Comparison of ENCODE assay signal across 33 cellular contexts in the genomic region with DNA sequence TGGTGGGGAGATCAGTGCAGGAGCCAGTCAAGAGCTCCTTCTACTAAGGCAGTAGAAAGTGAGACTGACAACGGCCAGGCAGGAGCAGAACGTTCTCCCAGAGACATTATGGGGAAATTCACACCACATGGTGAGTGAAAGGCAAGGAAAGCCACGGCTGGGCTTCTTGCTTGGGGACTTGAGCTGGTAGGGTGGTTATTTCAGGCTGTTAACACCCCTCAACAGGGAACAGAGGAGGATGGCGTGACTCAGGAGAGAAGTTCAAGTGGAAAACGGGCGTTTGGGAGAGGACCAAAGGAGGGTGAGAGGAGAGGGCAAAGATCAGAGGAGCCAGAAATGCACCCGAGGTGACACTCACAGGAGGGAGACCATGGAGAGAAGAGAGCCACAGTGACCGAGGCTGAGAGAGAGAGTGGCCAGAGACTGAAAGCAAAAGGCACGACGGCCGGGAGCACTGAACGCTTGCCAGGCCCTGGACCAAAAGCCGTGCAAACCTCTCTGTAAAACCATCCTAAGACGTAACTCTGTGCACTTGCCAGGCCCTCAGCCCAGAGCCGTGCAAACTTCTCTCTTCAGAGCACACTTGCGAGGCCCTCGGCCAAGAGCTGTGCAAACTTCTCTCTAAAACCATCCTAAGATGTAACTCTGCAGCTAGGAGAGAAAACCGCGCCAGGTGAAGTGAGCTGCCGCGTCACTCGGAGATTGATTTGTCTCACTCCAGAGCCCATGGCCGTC. TPM values are rescaled to one million over a fixed set of nuclear protein-coding genes. Genes with fewer than 3 reads are reported as not detected.
"Had no signal": no experiment of that assay in that cellular context is flagged by ENCODE, and none has a peak within 500 bp of the region (broad histone marks: within the 10 kb centered on the region; RNA-seq: fewer than 3 reads in every experiment).

No MANE protein-coding gene starts in this region.

- H3K9ac ChIP-seq: SK-N-SH had no signal

- ATAC-seq: activated naive CD4-positive, alpha-beta T cell treated with anti-CD3 and anti-CD28 coated beads, Interleukin-2, amount 50 U/mL, for 72 hours; activated T-cell treated with anti-CD3 and anti-CD28 coated beads, Interleukin-2, amount 50 U/mL, for 4 hours; PC-3 had no signal

- H3K4me3 ChIP-seq: adrenal gland, Peyer's patch, SJSA1 had no signal

- H3K27ac ChIP-seq: adrenal gland, Peyer's patch, SJSA1, VCaP had no signal

- H3K27me3 Mint-ChIP-seq: activated B cell treated with CpG ODN at 0.5 μM for 24 hours; activated CD4-positive, alpha-beta memory T cell treated with anti-CD3 and anti-CD28 coated beads for 36 hours had no signal

- H3K4me1 Mint-ChIP-seq: activated B cell treated with CpG ODN at 0.5 μM for 24 hours had no signal

- H3K9me3 ChIP-seq: adrenal gland had no signal

- H3K36me3 ChIP-seq: adrenal gland, Peyer's patch, SJSA1 had no signal

- H3K27ac Mint-ChIP-seq: activated B cell treated with CpG ODN at 0.5 μM for 24 hours; activated CD4-positive, alpha-beta memory T cell treated with anti-CD3 and anti-CD28 coated beads for 36 hours; activated naive CD4-positive, alpha-beta T cell treated with anti-CD3 and anti-CD28 coated beads for 36 hours; activated T-helper 1 cell treated with anti-CD3 and anti-CD28 coated beads, Interleukin-12 subunit alpha, Interleukin-12 subunit beta, Interleukin-2, Interleukin-4 antibody, amounts not matched to agents 30 ng/mL and 10 ng/mL and 1 ng/mL, durations not matched to agents 14 hours and 24 hours and 36 hours; T-helper 1 cell treated with Interleukin-12 subunit alpha and Interleukin-12 subunit beta and Interleukin-4 antibody, amounts not matched to agents 30 μg/mL and 1 μg/mL, for 36 hours; T-helper 2 cell treated with Interferon-gamma antibody and Interleukin-4, amounts not matched to agents 5 μg/mL and 100 μg/mL, for 36 hours had no signal

- H3K4me2 ChIP-seq: SK-N-SH had no signal

- H3K4me3 Mint-ChIP-seq: activated B cell treated with CpG ODN at 0.5 μM for 24 hours; activated CD4-positive, alpha-beta memory T cell treated with anti-CD3 and anti-CD28 coated beads for 36 hours; activated naive CD4-positive, alpha-beta T cell treated with anti-CD3 and anti-CD28 coated beads for 36 hours; activated T-cell treated with anti-CD3 and anti-CD28 coated beads, Interleukin-2, amount 50 U/mL, for 4 hours; activated T-helper 1 cell treated with anti-CD3 and anti-CD28 coated beads, Interleukin-12 subunit alpha, Interleukin-12 subunit beta, Interleukin-2, Interleukin-4 antibody, amounts not matched to agents 30 ng/mL and 10 ng/mL and 1 ng/mL, durations not matched to agents 14 hours and 24 hours and 36 hours; brain; T-helper 1 cell treated with Interleukin-12 subunit alpha and Interleukin-12 subunit beta and Interleukin-4 antibody, amounts not matched to agents 30 μg/mL and 1 μg/mL, for 36 hours; T-helper 2 cell treated with Interferon-gamma antibody and Interleukin-4, amounts not matched to agents 5 μg/mL and 100 μg/mL, for 36 hours had no signal

- H3K36me3 Mint-ChIP-seq: activated CD4-positive, alpha-beta memory T cell treated with anti-CD3 and anti-CD28 coated beads for 36 hours; activated naive CD4-positive, alpha-beta T cell treated with anti-CD3 and anti-CD28 coated beads, Interleukin-2, amount 50 U/mL, for 72 hours; brain had no signal

- H3K9me2 ChIP-seq: SK-N-SH had no signal

- H3K4me1 ChIP-seq: adrenal gland, Peyer's patch, SJSA1 had no signal

- DNase-seq: activated B cell treated with CpG ODN at 0.5 μM for 24 hours; activated CD4-positive, alpha-beta memory T cell treated with anti-CD3 and anti-CD28 coated beads for 36 hours; activated CD4-positive, alpha-beta T cell treated with anti-CD3 and anti-CD28 coated beads for 4 hours; activated CD4-positive, alpha-beta T cell treated with anti-CD3 and anti-CD28 coated beads, Interleukin-2, amount 50 U/mL, for 1 hour; activated CD4-positive, CD25-positive, alpha-beta regulatory T cell treated with anti-CD3 and anti-CD28 coated beads, Interleukin-2, amount 50 U/mL, for 72 hours; activated CD8-positive, alpha-beta memory T cell treated with anti-CD3 and anti-CD28 coated beads, Interleukin-2, amount 50 U/mL, for 4 hours; activated gamma-delta T cell treated with Interleukin-2 at 50 U/mL for 16 hours; activated naive CD4-positive, alpha-beta T cell treated with anti-CD3 and anti-CD28 coated beads for 36 hours; activated T-cell treated with anti-CD3 and anti-CD28 coated beads for 4 hours; activated T-cell treated with anti-CD3 and anti-CD28 coated beads, Interleukin-2, amount 50 U/mL, for 4 hours; caudate nucleus; cerebellar nuclear complex; Karpas-422; NCI-H1105; NCI-H1417 treated with DMSO at 0.1 percent for 48 hours; NCI-H2081; NCI-H526 treated with DMSO at 0.1 percent for 48 hours; NK-92 treated with Interleukin-12 subunit alpha and Interleukin-12 subunit beta, amount 100 ng/mL, for 24 hours; PC-3; RPMI8226; SHP77 treated with DMSO at 0.1 percent for 48 hours; SK-N-SH had no signal

- H3K9me3 Mint-ChIP-seq: activated B cell treated with CpG ODN at 0.5 μM for 24 hours; activated CD4-positive, alpha-beta memory T cell treated with anti-CD3 and anti-CD28 coated beads for 36 hours; activated naive CD4-positive, alpha-beta T cell treated with anti-CD3 and anti-CD28 coated beads for 36 hours; activated naive CD4-positive, alpha-beta T cell treated with anti-CD3 and anti-CD28 coated beads, Interleukin-2, amount 50 U/mL, for 72 hours; activated T-cell treated with anti-CD3 and anti-CD28 coated beads, Interleukin-2, amount 50 U/mL, for 4 hours; activated T-helper 1 cell treated with anti-CD3 and anti-CD28 coated beads, Interleukin-12 subunit alpha, Interleukin-12 subunit beta, Interleukin-2, Interleukin-4 antibody, amounts not matched to agents 30 ng/mL and 10 ng/mL and 1 ng/mL, durations not matched to agents 14 hours and 24 hours and 36 hours; T-helper 1 cell treated with Interleukin-12 subunit alpha and Interleukin-12 subunit beta and Interleukin-4 antibody, amounts not matched to agents 30 μg/mL and 1 μg/mL, for 36 hours; T-helper 2 cell treated with Interferon-gamma antibody and Interleukin-4, amounts not matched to agents 5 μg/mL and 100 μg/mL, for 36 hours had no signal

- H3K27me3 ChIP-seq: adrenal gland, Peyer's patch, SJSA1 had no signal

RNA-seq across cellular contexts. Expression of a gene that starts 7.7 kb away (rescaled TPM):
- total RNA-seq: activated B cell treated with CpG ODN at 0.5 μM for 24 hours; activated CD4-positive, alpha-beta memory T cell treated with anti-CD3 and anti-CD28 coated beads for 36 hours; activated naive CD4-positive, alpha-beta T cell treated with anti-CD3 and anti-CD28 coated beads for 36 hours; activated naive CD4-positive, alpha-beta T cell treated with anti-CD3 and anti-CD28 coated beads, Interleukin-2, amount 50 U/mL, for 72 hours; activated T-cell treated with anti-CD3 and anti-CD28 coated beads, Interleukin-2, amount 50 U/mL, for 4 hours; activated T-helper 1 cell treated with anti-CD3 and anti-CD28 coated beads, Interleukin-12 subunit alpha, Interleukin-12 subunit beta, Interleukin-2, Interleukin-4 antibody, amounts not matched to agents 30 ng/mL and 10 ng/mL and 1 ng/mL, durations not matched to agents 14 hours and 24 hours and 36 hours; bronchial epithelial cell; MCF 10A; PC-3; SJSA1 had no signal
- polyA plus RNA-seq: SK-N-SH had no signal
